Comparison of ENCODE assay signal across 8 cellular contexts in the genomic region with DNA sequence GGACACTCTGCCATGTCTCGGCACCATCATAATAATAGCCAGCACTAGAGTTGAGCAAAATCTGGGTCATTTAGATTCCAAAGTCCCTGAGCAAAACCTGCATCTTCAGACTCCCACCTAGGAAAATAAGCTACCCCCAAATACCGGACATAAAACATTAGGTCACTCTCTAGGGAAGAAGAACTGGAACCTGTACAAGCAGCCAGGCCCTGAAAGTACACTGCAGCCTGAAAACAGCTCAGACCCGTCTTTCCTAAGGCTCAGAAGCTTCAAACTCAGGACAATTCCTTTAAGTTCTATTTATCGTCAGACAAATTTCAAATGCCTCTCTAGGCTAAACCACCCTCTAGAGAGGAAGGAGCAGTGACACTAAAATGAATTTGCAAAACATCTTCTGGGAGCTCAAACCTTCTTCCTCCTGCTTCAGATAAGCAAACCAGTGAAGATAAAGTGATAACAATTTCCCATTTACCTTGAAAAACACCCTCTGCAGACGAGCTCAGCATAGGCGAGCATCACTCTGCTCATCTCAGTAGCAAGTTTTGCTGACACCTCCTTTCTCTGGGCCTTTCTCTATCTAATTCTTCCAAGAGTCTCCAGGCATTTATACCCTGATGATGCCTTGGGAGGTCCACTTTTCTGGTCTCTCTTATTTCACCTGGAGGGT. TPM values are rescaled to one million over a fixed set of nuclear protein-coding genes. Genes with fewer than 3 reads are reported as not detected.
DNase-seq lines count a peak whose midpoint lies in the region; ATAC-seq, FAIRE-seq and TF ChIP-seq lines count a peak whose summit lies in the region.

No MANE protein-coding gene starts in this region.

- H3K4me1 ChIP-seq in neuron (ENCODE audit: insufficient read depth, low read length), result peaks cover 17% of the 10 kb centered on the region

- FAIRE-seq in GM12891 (lab: Jason Lieb, UNC) (peak; percentile 73), bronchial epithelial cell (lab: Jason Lieb, UNC) (peak; percentile 18)

- H3K4me3 ChIP-seq in bronchial epithelial cell (ENCODE audit: low read depth, low read length) (no peak overlapping the region), neuron (ENCODE audit: low read length) (peak overlapping the region; percentile 27)

- H3K36me3 ChIP-seq in bronchial epithelial cell (ENCODE audit: control insufficient read depth, insufficient read depth, low read length), result no peaks in the 10 kb centered on the region
- H3K36me3 ChIP-seq in neuron (ENCODE audit: insufficient read depth, low read length), result no peaks in the 10 kb centered on the region

- peak overlapping the region; percentile 27 for H2AFZ ChIP-seq in neuron (ENCODE audit: low read depth, low read length)

- DNase-seq in GM12891 (ENCODE audit: insufficient read length, low spot score), result no peak
- DNase-seq in bronchial epithelial cell (ENCODE audit: low read depth), result no peak
- DNase-seq in stimulated activated CD4-positive, alpha-beta T cell treated with anti-CD3 and anti-CD28 coated beads, Interleukin-1b, Interleukin-23, amount 100 ng/mL, for 48 hours, result no peak
- DNase-seq in activated CD8-positive, alpha-beta memory T cell treated with anti-CD3 and anti-CD28 coated beads, Interleukin-2, amount 50 U/mL, for 4 hours, result no peak
- DNase-seq in amygdala (lab: John Stamatoyannopoulos, UW), result no peak

- ATAC-seq in HG03039 (IDR thresholded peaks at IDR 0.05; ENCODE audit: unreplicated experiment) (peak; percentile 12), HG02623 (IDR thresholded peaks at IDR 0.05; ENCODE audit: unreplicated experiment) (no peak)

- H3K27me3 ChIP-seq in bronchial epithelial cell (ENCODE audit: control insufficient read depth, insufficient read depth, low read length), result no peaks in the 10 kb centered on the region
- no peaks in the 10 kb centered on the region for H3K27me3 ChIP-seq in neuron (ENCODE audit: insufficient read depth, low read length)

- TF ChIP-seq POLR2A in GM12891 (IDR thresholded peaks at IDR 0.05; ENCODE audit: low read depth, low read length), result no peak

- TF ChIP-seq CTCF in bronchial epithelial cell (IDR thresholded peaks at IDR 0.05; ENCODE audit: insufficient read depth, low read length, severe bottlenecking), result no peak

- H3K9me3 ChIP-seq in neuron (ENCODE audit: low read length), result no peaks in the 10 kb centered on the region

TF ChIP-seq in GM12891, 5 proteins besides CTCF, POLR2A, EP300 and RAD21:
- TF ChIP-seq TAF1 (IDR thresholded peaks at IDR 0.05; ENCODE audit: low read depth, low read length) (no peak), SPI1 (IDR thresholded peaks at IDR 0.05; ENCODE audit: low read depth, low read length) (peak; percentile 29), PAX5 (IDR thresholded peaks at IDR 0.05; ENCODE audit: insufficient read depth, low read length, severe bottlenecking) (no peak), POU2F2 (IDR thresholded peaks at IDR 0.05; ENCODE audit: low read depth, low read length) (no peak), POLR2AphosphoS5 (IDR thresholded peaks at IDR 0.05; ENCODE audit: low read depth, low read length) (no peak)

RNA-seq across cellular contexts. Expression of a gene that starts 34.0 kb away (rescaled TPM):
- 8.8 TPM for polyA plus RNA-seq in GM12891 (2012; ENCODE audit: low read depth, missing spikeins)
- 0.79 and 1.7 TPM in 2 replicates for total RNA-seq in bronchial epithelial cell
